Comparison of ENCODE assay signal across 40 cellular contexts in genomic region chr10:106089855-106090254, GRCh38.
"Had no signal": no experiment of that assay in that cellular context is flagged by ENCODE, and none has a peak within 500 bp of the region (broad histone marks: within the 10 kb centered on the region; RNA-seq: fewer than 3 reads in every experiment).

No MANE protein-coding gene starts in this region.

- H3K9me3 Mint-ChIP-seq: activated naive CD4-positive, alpha-beta T cell treated with anti-CD3 and anti-CD28 coated beads, Interleukin-2, amount 10 ng/mL, durations not matched to agents 7 days and 5 days; activated naive CD4-positive, alpha-beta T cell treated with anti-CD3 and anti-CD28 coated beads, Interleukin-2, amount 50 U/mL, for 24 hours; activated naive CD4-positive, alpha-beta T cell treated with anti-CD3 and anti-CD28 coated beads, Interleukin-2, amount 50 U/mL, for 72 hours; activated naive CD8-positive, alpha-beta T cell treated with anti-CD3 and anti-CD28 coated beads for 36 hours; activated naive CD8-positive, alpha-beta T cell treated with anti-CD3 and anti-CD28 coated beads, Interleukin-2, amount 10 ng/mL, durations not matched to agents 7 days and 5 days; activated naive CD8-positive, alpha-beta T cell treated with anti-CD3 and anti-CD28 coated beads, Interleukin-2, amount 50 U/mL, for 24 hours; activated T-cell treated with anti-CD3 and anti-CD28 coated beads, Interleukin-2, amount 50 U/mL, for 4 hours; activated T-cell treated with anti-CD3 and anti-CD28 coated beads, Interleukin-2, amount 50 U/mL, for 72 hours; activated T-helper 1 cell treated with anti-CD3 and anti-CD28 coated beads, Interleukin-12 subunit alpha, Interleukin-12 subunit beta, Interleukin-2, Interleukin-4 antibody, amounts not matched to agents 30 ng/mL and 10 ng/mL and 1 ng/mL, durations not matched to agents 14 hours and 24 hours and 36 hours; activated T-helper 17 cell treated with anti-CD3 and anti-CD28 coated beads, Interleukin-2, amount 50 U/mL, for 72 hours; activated T-helper 2 cell treated with anti-CD3 and anti-CD28 coated beads, Interferon-gamma antibody, Interleukin-2, Interleukin-4, amounts not matched to agents 10 μg/mL and 5 μg/mL and 100 μg/mL, durations not matched to agents 14 hours and 24 hours and 36 hours had no signal

- H3K27ac Mint-ChIP-seq: activated naive CD4-positive, alpha-beta T cell treated with anti-CD3 and anti-CD28 coated beads for 36 hours; activated naive CD4-positive, alpha-beta T cell treated with anti-CD3 and anti-CD28 coated beads, Interleukin-2, amount 10 ng/mL, durations not matched to agents 7 days and 5 days; activated naive CD4-positive, alpha-beta T cell treated with anti-CD3 and anti-CD28 coated beads, Interleukin-2, amount 50 U/mL, for 24 hours; activated naive CD4-positive, alpha-beta T cell treated with anti-CD3 and anti-CD28 coated beads, Interleukin-2, amount 50 U/mL, for 72 hours; activated naive CD8-positive, alpha-beta T cell; activated naive CD8-positive, alpha-beta T cell treated with anti-CD3 and anti-CD28 coated beads for 36 hours; activated naive CD8-positive, alpha-beta T cell treated with anti-CD3 and anti-CD28 coated beads, Interleukin-2, amount 10 ng/mL, durations not matched to agents 7 days and 5 days; activated naive CD8-positive, alpha-beta T cell treated with anti-CD3 and anti-CD28 coated beads, Interleukin-2, amount 50 U/mL, for 24 hours; activated T-cell treated with anti-CD3 and anti-CD28 coated beads, Interleukin-2, amount 50 U/mL, for 24 hours; activated T-cell treated with anti-CD3 and anti-CD28 coated beads, Interleukin-2, amount 50 U/mL, for 72 hours; activated T-helper 1 cell treated with anti-CD3 and anti-CD28 coated beads, Interleukin-12 subunit alpha, Interleukin-12 subunit beta, Interleukin-2, Interleukin-4 antibody, amounts not matched to agents 30 ng/mL and 10 ng/mL and 1 ng/mL, durations not matched to agents 14 hours and 24 hours and 36 hours; activated T-helper 17 cell treated with anti-CD3 and anti-CD28 coated beads, Interleukin-2, amount 50 U/mL, for 72 hours; activated T-helper 2 cell treated with anti-CD3 and anti-CD28 coated beads, Interferon-gamma antibody, Interleukin-2, Interleukin-4, amounts not matched to agents 10 μg/mL and 5 μg/mL and 100 μg/mL, durations not matched to agents 14 hours and 24 hours and 36 hours had no signal

- H3K36me3 ChIP-seq: adrenal gland, ascending aorta, brain microvascular endothelial cell, breast epithelium, cardiac muscle cell had no signal

- H3K27me3 Mint-ChIP-seq: activated naive CD4-positive, alpha-beta T cell treated with anti-CD3 and anti-CD28 coated beads, Interleukin-2, amount 10 ng/mL, durations not matched to agents 7 days and 5 days; activated naive CD4-positive, alpha-beta T cell treated with anti-CD3 and anti-CD28 coated beads, Interleukin-2, amount 50 U/mL, for 24 hours; activated naive CD8-positive, alpha-beta T cell; activated naive CD8-positive, alpha-beta T cell treated with anti-CD3 and anti-CD28 coated beads for 36 hours; activated naive CD8-positive, alpha-beta T cell treated with anti-CD3 and anti-CD28 coated beads, Interleukin-2, amount 10 ng/mL, durations not matched to agents 7 days and 5 days; activated naive CD8-positive, alpha-beta T cell treated with anti-CD3 and anti-CD28 coated beads, Interleukin-2, amount 50 U/mL, for 24 hours; activated T-cell treated with anti-CD3 and anti-CD28 coated beads, Interleukin-2, amount 50 U/mL, for 24 hours; activated T-helper 17 cell treated with anti-CD3 and anti-CD28 coated beads, Interleukin-2, amount 50 U/mL, for 72 hours; brain; central memory CD8-positive, alpha-beta T cell had no signal

- FAIRE-seq: astrocyte, bronchial epithelial cell had no signal

- H3K27me3 ChIP-seq: adrenal gland, ascending aorta, body of pancreas, brain microvascular endothelial cell, breast epithelium, cardiac muscle cell had no signal

- H3K4me3 ChIP-seq: adrenal gland, ascending aorta, body of pancreas, breast epithelium, cardiac muscle cell had no signal

- H3K9me3 ChIP-seq: adrenal gland, ascending aorta, body of pancreas, breast epithelium had no signal

- H3K4me1 Mint-ChIP-seq: activated naive CD4-positive, alpha-beta T cell treated with anti-CD3 and anti-CD28 coated beads, Interleukin-2, amount 10 ng/mL, durations not matched to agents 7 days and 5 days; activated naive CD4-positive, alpha-beta T cell treated with anti-CD3 and anti-CD28 coated beads, Interleukin-2, amount 50 U/mL, for 24 hours; activated naive CD8-positive, alpha-beta T cell treated with anti-CD3 and anti-CD28 coated beads for 36 hours; activated naive CD8-positive, alpha-beta T cell treated with anti-CD3 and anti-CD28 coated beads, Interleukin-2, amount 10 ng/mL, durations not matched to agents 7 days and 5 days; activated naive CD8-positive, alpha-beta T cell treated with anti-CD3 and anti-CD28 coated beads, Interleukin-2, amount 50 U/mL, for 24 hours; activated T-helper 17 cell treated with anti-CD3 and anti-CD28 coated beads, Interleukin-2, amount 50 U/mL, for 72 hours; brain; central memory CD8-positive, alpha-beta T cell had no signal

- H3K27ac ChIP-seq: adrenal gland, ascending aorta, body of pancreas, brain microvascular endothelial cell, breast epithelium, cardiac muscle cell had no signal

- H3K36me3 Mint-ChIP-seq: activated naive CD4-positive, alpha-beta T cell treated with anti-CD3 and anti-CD28 coated beads, Interleukin-2, amount 10 ng/mL, durations not matched to agents 7 days and 5 days; activated naive CD4-positive, alpha-beta T cell treated with anti-CD3 and anti-CD28 coated beads, Interleukin-2, amount 50 U/mL, for 24 hours; activated naive CD4-positive, alpha-beta T cell treated with anti-CD3 and anti-CD28 coated beads, Interleukin-2, amount 50 U/mL, for 72 hours; activated naive CD8-positive, alpha-beta T cell; activated naive CD8-positive, alpha-beta T cell treated with anti-CD3 and anti-CD28 coated beads for 36 hours; activated naive CD8-positive, alpha-beta T cell treated with anti-CD3 and anti-CD28 coated beads, Interleukin-2, amount 10 ng/mL, durations not matched to agents 7 days and 5 days; brain had no signal

- DNase-seq: activated effector memory CD4-positive, alpha-beta T cell treated with anti-CD3 and anti-CD28 coated beads, Interleukin-2, amount 50 U/mL, for 16 hours; activated effector memory CD4-positive, alpha-beta T cell treated with Interleukin-2 at 50 U/mL for 16 hours; activated gamma-delta T cell; activated gamma-delta T cell treated with Interleukin-2 at 50 U/mL for 16 hours; activated naive CD4-positive, alpha-beta T cell; activated naive CD4-positive, alpha-beta T cell treated with anti-CD3 and anti-CD28 coated beads for 36 hours; activated naive CD4-positive, alpha-beta T cell treated with anti-CD3 and anti-CD28 coated beads, Interleukin-2, amount 10 ng/mL, durations not matched to agents 7 days and 5 days; activated naive CD4-positive, alpha-beta T cell treated with anti-CD3 and anti-CD28 coated beads, Interleukin-2, amount 50 U/mL, for 16 hours; activated naive CD4-positive, alpha-beta T cell treated with Interleukin-2 at 50 U/mL for 16 hours; activated naive CD8-positive, alpha-beta T cell treated with anti-CD3 and anti-CD28 coated beads for 36 hours; activated naive CD8-positive, alpha-beta T cell treated with anti-CD3 and anti-CD28 coated beads, Interleukin-2, amount 10 ng/mL, durations not matched to agents 7 days and 5 days; activated naive CD8-positive, alpha-beta T cell treated with anti-CD3 and anti-CD28 coated beads, Interleukin-2, amount 50 U/mL, for 24 hours; activated T-cell treated with anti-CD3 and anti-CD28 coated beads, Interleukin-2, amount 50 U/mL, for 1 hour; activated T-cell treated with anti-CD3 and anti-CD28 coated beads, Interleukin-2, amount 50 U/mL, for 24 hours; activated T-cell treated with anti-CD3 and anti-CD28 coated beads, Interleukin-2, amount 50 U/mL, for 4 hours; activated T-cell treated with anti-CD3 and anti-CD28 coated beads, Interleukin-2, amount 50 U/mL, for 48 hours; activated T-cell treated with anti-CD3 and anti-CD28 coated beads, Interleukin-2, amount 50 U/mL, for 72 hours; adrenal gland; amniotic stem cell; amygdala; anterior cingulate cortex; aorta; body of pancreas; brain microvascular endothelial cell; caudate nucleus; central memory CD4-positive, alpha-beta T cell; cerebellar nuclear complex had no signal

- ATAC-seq: activated naive CD4-positive, alpha-beta T cell treated with anti-CD3 and anti-CD28 coated beads, Interleukin-2, amount 50 U/mL, for 72 hours; activated naive CD8-positive, alpha-beta T cell treated with anti-CD3 and anti-CD28 coated beads, Interleukin-2, amount 50 U/mL, for 24 hours; activated T-cell treated with anti-CD3 and anti-CD28 coated beads, Interleukin-2, amount 50 U/mL, for 4 hours; activated T-cell treated with anti-CD3 and anti-CD28 coated beads, Interleukin-2, amount 50 U/mL, for 72 hours; activated T-helper 17 cell treated with anti-CD3 and anti-CD28 coated beads, Interleukin-2, amount 50 U/mL, for 72 hours; body of pancreas had no signal

- H3K4me3 Mint-ChIP-seq: activated naive CD4-positive, alpha-beta T cell treated with anti-CD3 and anti-CD28 coated beads for 36 hours; activated naive CD4-positive, alpha-beta T cell treated with anti-CD3 and anti-CD28 coated beads, Interleukin-2, amount 10 ng/mL, durations not matched to agents 7 days and 5 days; activated naive CD4-positive, alpha-beta T cell treated with anti-CD3 and anti-CD28 coated beads, Interleukin-2, amount 50 U/mL, for 24 hours; activated naive CD8-positive, alpha-beta T cell; activated naive CD8-positive, alpha-beta T cell treated with anti-CD3 and anti-CD28 coated beads for 36 hours; activated naive CD8-positive, alpha-beta T cell treated with anti-CD3 and anti-CD28 coated beads, Interleukin-2, amount 10 ng/mL, durations not matched to agents 7 days and 5 days; activated naive CD8-positive, alpha-beta T cell treated with anti-CD3 and anti-CD28 coated beads, Interleukin-2, amount 50 U/mL, for 24 hours; activated T-cell treated with anti-CD3 and anti-CD28 coated beads, Interleukin-2, amount 50 U/mL, for 24 hours; activated T-cell treated with anti-CD3 and anti-CD28 coated beads, Interleukin-2, amount 50 U/mL, for 4 hours; activated T-cell treated with anti-CD3 and anti-CD28 coated beads, Interleukin-2, amount 50 U/mL, for 72 hours; activated T-helper 1 cell treated with anti-CD3 and anti-CD28 coated beads, Interleukin-12 subunit alpha, Interleukin-12 subunit beta, Interleukin-2, Interleukin-4 antibody, amounts not matched to agents 30 ng/mL and 10 ng/mL and 1 ng/mL, durations not matched to agents 14 hours and 24 hours and 36 hours; activated T-helper 17 cell treated with anti-CD3 and anti-CD28 coated beads, Interleukin-2, amount 50 U/mL, for 72 hours; brain; central memory CD8-positive, alpha-beta T cell had no signal

- H3K4me1 ChIP-seq: adrenal gland, ascending aorta, body of pancreas, breast epithelium had no signal
